ENCODE assay signal across 8 cellular contexts in the genomic region with DNA sequence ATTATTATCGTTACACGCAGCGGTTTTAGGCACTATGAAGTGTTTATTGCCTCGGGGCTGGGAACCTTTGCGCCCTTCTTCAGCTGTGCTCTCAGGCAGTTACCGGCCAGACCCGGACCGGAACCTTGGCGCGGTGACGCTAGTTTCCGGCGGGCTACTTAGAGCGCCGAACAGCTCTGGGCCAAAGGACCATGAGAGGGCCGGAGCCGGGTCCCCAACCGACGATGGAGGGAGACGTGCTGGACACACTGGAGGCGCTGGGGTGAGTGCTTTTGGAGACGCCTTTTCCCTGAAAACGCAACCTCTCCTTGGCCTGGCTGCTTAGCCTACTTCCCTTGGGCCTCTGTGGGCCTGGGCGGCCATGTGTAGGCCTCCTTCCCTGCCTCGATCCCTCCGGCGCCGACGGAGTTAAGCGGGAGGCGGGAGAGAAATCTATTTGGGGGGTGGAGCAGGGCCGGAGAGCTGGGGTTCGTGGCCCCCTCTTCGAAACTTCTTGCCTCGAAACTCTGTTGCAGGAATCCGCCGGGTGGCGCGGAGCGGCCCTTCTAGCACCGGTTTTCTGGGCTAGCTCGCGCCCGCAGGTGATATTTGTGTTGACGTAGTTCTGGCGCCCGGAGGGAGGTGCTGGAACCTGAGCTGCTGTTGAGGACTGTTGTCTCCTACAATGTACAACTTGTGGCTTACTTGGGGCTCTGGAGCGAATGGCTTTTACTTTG. TPM values are rescaled to one million over a fixed set of nuclear protein-coding genes. Genes with fewer than 3 reads are reported as not detected.
DNase-seq lines count a peak whose midpoint lies in the region; ATAC-seq and TF ChIP-seq lines count a peak whose summit lies in the region.

A gene (plus strand): TSS at position 157 of the 716 bp plus-strand sequence. CDS start 35 bp downstream, at position 192.

- H3K36me3 ChIP-seq in cardiac muscle cell (no peaks in the 10 kb centered on the region), trophoblast cell (ENCODE audit: control insufficient read depth in 1 of 2, insufficient read depth in 2 of 2, low read length in 2 of 2) (peaks cover under 1 to 3% of the 10 kb centered on the region in 2 experiments), tibial nerve (peaks cover 0 to 9% (median 0%) of the 10 kb centered on the region in 3 donors)

- H3K27me3 ChIP-seq in cardiac muscle cell (peaks cover 3% of the 10 kb centered on the region), trophoblast cell (ENCODE audit: insufficient read depth, low read length) (no peaks in the 10 kb centered on the region), tibial nerve (no peaks in the 10 kb centered on the region)

- peaks cover 4% of the 10 kb centered on the region for H3K79me1 ChIP-seq in trophoblast cell (ENCODE audit: low read length)

- H3K14ac ChIP-seq in trophoblast cell (ENCODE audit: low read length): peak within 1 kb of the TSS; percentile 99

- no peaks in the 10 kb centered on the region for H3K9me3 Mint-ChIP-seq in activated naive CD8-positive, alpha-beta T cell treated with anti-CD3 and anti-CD28 coated beads, Interleukin-2, amount 50 U/mL, for 24 hours

- peak within 1 kb of the TSS; percentile 96 for H4K91ac ChIP-seq in trophoblast cell (ENCODE audit: low read depth, low read length)

- H3K79me2 ChIP-seq in trophoblast cell (ENCODE audit: control insufficient read depth, insufficient read depth, low read length, poor library complexity): peaks cover 14% of the 10 kb centered on the region

- no peak within 1 kb of the TSS for H2BK12ac ChIP-seq in trophoblast cell (ENCODE audit: low read length)

- peak within 1 kb of the TSS; percentile 92 for H3K4ac ChIP-seq in trophoblast cell (ENCODE audit: low read depth, low read length)

- no CpG with 5 or more reads among the region's 48 CpGs for WGBS in trophoblast cell (ENCODE audit: extremely low coverage, insufficient coverage, insufficient read length)
- 0% methylated on average over 40 to 48 of the region's 48 CpGs for WGBS in tibial nerve, 2 donors

- H3K36me3 Mint-ChIP-seq in activated naive CD8-positive, alpha-beta T cell treated with anti-CD3 and anti-CD28 coated beads, Interleukin-2, amount 50 U/mL, for 24 hours (ENCODE audit: low read depth): peaks cover 3% of the 10 kb centered on the region

- peak within 1 kb of the TSS; percentile 89 for H3K4me2 ChIP-seq in trophoblast cell (ENCODE audit: low read length)

- TF ChIP-seq POLR2A in tibial nerve (IDR thresholded peaks at IDR 0.05): peak in 1 of 2 donors; percentile 24

- H3K27ac ChIP-seq in cardiac muscle cell (peak within 1 kb of the TSS; percentile 95), trophoblast cell (ENCODE audit: low read depth, low read length) (peak within 1 kb of the TSS; percentile 95), tibial nerve (peak within 1 kb of the TSS; percentile 69 to 96 (median 90))

- peak within 1 kb of the TSS; percentile 79 for H3K9ac ChIP-seq in trophoblast cell (ENCODE audit: low read length)

- peak within 1 kb of the TSS; percentile 57 for H2AK5ac ChIP-seq in trophoblast cell (ENCODE audit: low read length)

- H3K23ac ChIP-seq in trophoblast cell (ENCODE audit: low read length): no peak within 1 kb of the TSS

- peak within 1 kb of the TSS; percentile 95 for H2BK5ac ChIP-seq in trophoblast cell (ENCODE audit: low read depth, low read length, poor library complexity)

- TF ChIP-seq CTCF in GM12865 (IDR thresholded peaks at IDR 0.05; ENCODE audit: insufficient read depth, low read depth, low read length, missing control alignments) (no peak), cardiac muscle cell (IDR thresholded peaks at IDR 0.05; ENCODE audit: low read depth, low read length) (no peak), tibial nerve (IDR thresholded peaks at IDR 0.05) (peak in 1 of 5 experiments; percentile 56)

- H3K4me3 Mint-ChIP-seq in activated naive CD8-positive, alpha-beta T cell treated with anti-CD3 and anti-CD28 coated beads, Interleukin-2, amount 50 U/mL, for 24 hours: peak within 1 kb of the TSS; percentile 89

- peak within 1 kb of the TSS; percentile 99 for H3K4me3 ChIP-seq in GM12865 (ENCODE audit: low read depth, low read length)
- peak within 1 kb of the TSS; percentile 73 for H3K4me3 ChIP-seq in cardiac muscle cell
- peak within 1 kb of the TSS; percentile 84 for H3K4me3 ChIP-seq in trophoblast cell (ENCODE audit: low read depth, low read length)
- H3K4me3 ChIP-seq in tibial nerve: peak within 1 kb of the TSS; percentile 64 to 97 (median 84)

- H3K9me3 ChIP-seq in cardiac muscle cell (ENCODE audit: low read depth) (no peaks in the 10 kb centered on the region), trophoblast cell (ENCODE audit: insufficient read depth, low read depth, low read length) (no peaks in the 10 kb centered on the region), tibial nerve (no peaks in the 10 kb centered on the region)

- peaks cover 7% of the 10 kb centered on the region for H3K4me1 ChIP-seq in cardiac muscle cell (ENCODE audit: low read depth)
- H3K4me1 ChIP-seq in trophoblast cell (ENCODE audit: control insufficient read depth in 1 of 2, insufficient read depth in 2 of 2, low read length in 2 of 2): peaks cover 5 to 17% of the 10 kb centered on the region in 2 experiments
- peaks cover 0 to 33% (median 4%) of the 10 kb centered on the region in 4 donors for H3K4me1 ChIP-seq in tibial nerve

- H2AFZ ChIP-seq in trophoblast cell (ENCODE audit: insufficient read depth, low read length, poor library complexity): peak within 1 kb of the TSS; percentile 99

- peak in 1 of 2 donors; percentile 88 for TF ChIP-seq EP300 in tibial nerve (IDR thresholded peaks at IDR 0.05)

- DNase-seq in GM12865 (ENCODE audit: low read depth): peak; percentile 94
- DNase-seq in NCI-H1092 treated with DMSO at 0.1 percent for 48 hours (lab: John Stamatoyannopoulos, UW): peak; percentile 73
- peak; percentile 72 for DNase-seq in SW480 (ENCODE audit: low spot score)
- peak; percentile 94 for DNase-seq in activated naive CD8-positive, alpha-beta T cell treated with anti-CD3 and anti-CD28 coated beads, Interleukin-2, amount 50 U/mL, for 24 hours
- DNase-seq in cardiac muscle cell (ENCODE audit: low read depth in 1 of 2, low spot score in 1 of 2): peak; percentile 90 to 94
- peak; percentile 96 to 99 for DNase-seq in trophoblast cell
- peak; percentile 73 to 86 for DNase-seq in tibial nerve (ENCODE audit: low spot score in 2 of 2)

- peak within 1 kb of the TSS; percentile 99 for H4K12ac ChIP-seq in trophoblast cell (ENCODE audit: low read depth, low read length)

- H3K18ac ChIP-seq in trophoblast cell (ENCODE audit: low read length): peak within 1 kb of the TSS; percentile 96

- no peaks in the 10 kb centered on the region for H3K27me3 Mint-ChIP-seq in activated naive CD8-positive, alpha-beta T cell treated with anti-CD3 and anti-CD28 coated beads, Interleukin-2, amount 50 U/mL, for 24 hours

- peak within 1 kb of the TSS; percentile 92 for H3K27ac Mint-ChIP-seq in activated naive CD8-positive, alpha-beta T cell treated with anti-CD3 and anti-CD28 coated beads, Interleukin-2, amount 50 U/mL, for 24 hours

- peak within 1 kb of the TSS; percentile 100 for H4K8ac ChIP-seq in trophoblast cell (ENCODE audit: low read depth, low read length)

- H3K4me1 Mint-ChIP-seq in activated naive CD8-positive, alpha-beta T cell treated with anti-CD3 and anti-CD28 coated beads, Interleukin-2, amount 50 U/mL, for 24 hours: peaks cover 34% of the 10 kb centered on the region

- peak; percentile 93 for ATAC-seq in HG02610 (IDR thresholded peaks at IDR 0.05; ENCODE audit: unreplicated experiment)
- ATAC-seq in activated naive CD8-positive, alpha-beta T cell treated with anti-CD3 and anti-CD28 coated beads, Interleukin-2, amount 50 U/mL, for 24 hours: peak; percentile 98

- peak within 1 kb of the TSS; percentile 99 for H2BK120ac ChIP-seq in trophoblast cell (ENCODE audit: insufficient read depth, low read length, poor library complexity)

RNA-seq across cellular contexts. Expression of the gene that starts here (rescaled TPM):
- 6.0 and 10.2 TPM in 2 replicates for total RNA-seq in cardiac muscle cell
- 2.4 and 3.4 TPM in 2 replicates for polyA plus RNA-seq in cardiac muscle cell
- 31.9 and 33.2 TPM in 2 replicates for polyA plus RNA-seq in trophoblast cell (2013)
- total RNA-seq in tibial nerve: 10 to 100 TPM in 2 of 4 donors, 1 to 10 TPM in 2; 7.3 to 17.5 (median 10.9) TPM

Comparison
In these comparisons a context has a peak if more than half of its experiments do, and no peak if none do; other contexts are left out.
1. Peak in every context shown above with its lines: DNase-seq, ATAC-seq, H3K4me3 ChIP-seq and H3K27ac ChIP-seq.